ENCODE assay signal across 12 cellular contexts in the genomic region with DNA sequence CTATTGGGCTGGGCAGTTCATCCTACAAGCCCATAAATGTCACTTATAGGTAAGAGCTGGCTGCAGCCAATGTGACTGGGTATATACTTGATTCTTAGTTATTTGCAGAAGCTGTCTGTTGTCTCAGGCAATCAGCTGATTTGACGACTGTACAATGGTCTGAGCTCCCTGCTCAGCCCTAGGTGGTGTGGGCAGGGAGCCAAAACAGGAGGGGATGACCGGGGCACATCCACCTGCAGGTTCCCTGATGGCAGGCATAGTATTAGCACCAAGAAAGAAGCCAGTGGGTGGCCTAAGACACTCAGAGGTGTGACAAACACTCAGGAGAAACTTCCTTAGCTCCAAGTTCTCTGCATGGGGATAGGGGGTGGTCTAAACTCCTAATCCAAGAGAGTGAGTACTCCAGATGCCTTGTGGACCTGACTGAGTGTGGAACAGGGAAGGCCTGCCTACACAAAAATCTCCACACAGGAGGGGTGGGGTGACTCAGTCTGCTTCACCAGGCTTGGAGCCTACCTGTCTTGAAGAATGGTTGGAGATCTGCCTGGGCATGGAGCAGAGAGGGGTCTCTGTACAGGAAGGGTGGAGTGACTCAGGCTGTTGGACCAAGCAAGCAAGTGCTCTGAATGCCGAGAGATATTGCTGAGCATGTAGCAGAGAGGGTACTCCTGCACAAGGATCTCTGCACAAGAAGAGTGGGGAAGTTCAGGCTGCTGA.
"Had no signal": no experiment of that assay in that cellular context is flagged by ENCODE, and none has a peak within 500 bp of the region (broad histone marks: within the 10 kb centered on the region; RNA-seq: fewer than 3 reads in every experiment).

No MANE protein-coding gene starts in this region.

- ATAC-seq: left cardiac atrium had no signal

- DNase-seq: activated CD4-positive, alpha-beta T cell treated with anti-CD3 and anti-CD28 coated beads, Interleukin-2, amount 10 ng/mL, durations not matched to agents 7 days and 5 days; activated CD8-positive, alpha-beta memory T cell treated with anti-CD3 and anti-CD28 coated beads for 24 hours; effector memory CD4-positive, alpha-beta T cell; erythroblast; hippocampal formation; left cardiac atrium; naive B cell; stimulated activated CD4-positive, alpha-beta T cell treated with anti-CD3 and anti-CD28 coated beads, Interleukin-4, amount 100 ng/mL, for 4 hours; stomach had no signal

- H3K4me3 ChIP-seq: lung, skin epidermis, stomach, thoracic aorta had no signal

- H3K36me3 ChIP-seq: stomach, thoracic aorta had no signal

- H3K4me1 ChIP-seq: stomach had no signal

- H3K27ac ChIP-seq: skin epidermis, stomach, thoracic aorta had no signal

- H3K27me3 ChIP-seq: stomach had no signal
